ENCODE assay signal across 16 cellular contexts in genomic region chr12:105449406-105449805, GRCh38.
A peak's percentile ranks its signal among the peaks of the same experiment; 100 is the strongest.
DNase-seq lines count a peak whose midpoint lies in the region; ATAC-seq and TF ChIP-seq lines count a peak whose summit lies in the region.
"Had no signal": no experiment of that assay in that cellular context is flagged by ENCODE, and none has a peak within 500 bp of the region (broad histone marks: within the 10 kb centered on the region; RNA-seq: fewer than 3 reads in every experiment).

No MANE protein-coding gene starts in this region.

- H3K9me3 ChIP-seq in mucosa of descending colon: no peaks in the 10 kb centered on the region
- H3K9me3 ChIP-seq: BLaER1 treated with 17β-estradiol and CSF1 and Interleukin-3, amounts not matched to agents 10 nM and 100 nM had no signal

- H3K9ac ChIP-seq in mesendoderm (ENCODE audit: low read length): no peak overlapping the region
- H3K9ac ChIP-seq: BLaER1 treated with 17β-estradiol and CSF1 and Interleukin-3, amounts not matched to agents 10 nM and 100 nM had no signal

- ATAC-seq in activated CD4-positive, CD25-positive, alpha-beta regulatory T cell treated with anti-CD3 and anti-CD28 coated beads, Interleukin-2, amount 50 U/mL, for 24 hours: no peak
- ATAC-seq in HG02884 (IDR thresholded peaks at IDR 0.05; ENCODE audit: unreplicated experiment): no peak
- no peak for ATAC-seq in mucosa of descending colon
- ATAC-seq: CD8-positive, alpha-beta T cell; HCT116 had no signal

- H3K4me3 ChIP-seq in mesendoderm (ENCODE audit: low read length) (no peak overlapping the region), mucosa of descending colon (no peak overlapping the region)
- H3K4me3 ChIP-seq: BLaER1 treated with 17β-estradiol and CSF1 and Interleukin-3, amounts not matched to agents 10 nM and 100 nM had no signal

- H3K56ac ChIP-seq in mesendoderm (ENCODE audit: low read length): no peak overlapping the region

- H2BK15ac ChIP-seq in mesendoderm (replicated peaks; ENCODE audit: low read depth): no peak overlapping the region

- H2BK5ac ChIP-seq in mesendoderm (ENCODE audit: low read length): no peak overlapping the region

- intact Hi-C loops in mucosa of descending colon (cut with DNase I, micrococcal nuclease): no loop called here

- no peak overlapping the region for H2BK120ac ChIP-seq in mesendoderm (ENCODE audit: low read depth, low read length)

- H3K4me1 ChIP-seq in mesendoderm (ENCODE audit: control insufficient read depth, low read depth, low read length) (no peaks in the 10 kb centered on the region), mucosa of descending colon (ENCODE audit: low read depth) (no peaks in the 10 kb centered on the region)

- no peak overlapping the region for H4K8ac ChIP-seq in mesendoderm (ENCODE audit: low read depth, low read length)

- no peaks in the 10 kb centered on the region for H3K79me2 ChIP-seq in mesendoderm (ENCODE audit: control insufficient read depth, insufficient read depth, low read length)

- peak; percentile 3 to 71 for DNase-seq in NCI-H446 (lab: John Stamatoyannopoulos, UW)
- peak; percentile 37 for DNase-seq in astrocyte of the hippocampus (ENCODE audit: low read depth, low spot score)
- no peak for DNase-seq in mesendoderm
- DNase-seq in mucosa of descending colon: no peak
- DNase-seq in inferior parietal cortex (ENCODE audit: extremely low spot score): no peak
- DNase-seq: Calu3; CD8-positive, alpha-beta T cell; DMS79 treated with DMSO at 0.1 percent for 48 hours; GF-D8; GOT3; H7; HFFc6 had no signal

- H3K18ac ChIP-seq in mesendoderm (ENCODE audit: low read length): no peak overlapping the region

- no peak overlapping the region for H3K4ac ChIP-seq in mesendoderm (ENCODE audit: low read depth, low read length)

- no peak overlapping the region for H4K5ac ChIP-seq in mesendoderm (ENCODE audit: low read length)

- H2AK5ac ChIP-seq in mesendoderm (ENCODE audit: low read length): peak overlapping the region; percentile 11

- no peak overlapping the region for H3K23ac ChIP-seq in mesendoderm (ENCODE audit: low read length)

- H3K4me2 ChIP-seq in mesendoderm (ENCODE audit: low read length): no peak overlapping the region
- H3K4me2 ChIP-seq: BLaER1 treated with 17β-estradiol and CSF1 and Interleukin-3, amounts not matched to agents 10 nM and 100 nM had no signal

- no peaks in the 10 kb centered on the region for H3K27me3 ChIP-seq in mesendoderm (ENCODE audit: insufficient read depth, low read length, poor library complexity)

- no peaks in the 10 kb centered on the region for H3K36me3 ChIP-seq in mesendoderm (ENCODE audit: control insufficient read depth, insufficient read depth, low read length)
- H3K36me3 ChIP-seq in mucosa of descending colon (ENCODE audit: low read depth): no peaks in the 10 kb centered on the region
- H3K36me3 ChIP-seq: BLaER1 treated with 17β-estradiol and CSF1 and Interleukin-3, amounts not matched to agents 10 nM and 100 nM had no signal

- no peak overlapping the region for H3K27ac ChIP-seq in mesendoderm (ENCODE audit: low read depth, low read length)
- H3K27ac ChIP-seq: BLaER1 treated with 17β-estradiol and CSF1 and Interleukin-3, amounts not matched to agents 10 nM and 100 nM had no signal

- no peaks in the 10 kb centered on the region for H3K79me1 ChIP-seq in mesendoderm (ENCODE audit: low read length)

- TF ChIP-seq CTCF in mucosa of descending colon (IDR thresholded peaks at IDR 0.05): no peak

- WGBS in mesendoderm (ENCODE audit: extremely low coverage, insufficient coverage, low lambda C conversion rate): no CpG with 5 or more reads among the region's 6 CpGs

Comparison
In these comparisons a context has a peak if more than half of its experiments do, and no peak if none do; other contexts are left out.
1. DNase-seq: peak in NCI-H446 (2 of 2) and astrocyte of the hippocampus (single experiment); none in mesendoderm (single experiment), mucosa of descending colon (0 of 3) and inferior parietal cortex (single experiment).